ENCODE assay signal across 17 cellular contexts in the genomic region with DNA sequence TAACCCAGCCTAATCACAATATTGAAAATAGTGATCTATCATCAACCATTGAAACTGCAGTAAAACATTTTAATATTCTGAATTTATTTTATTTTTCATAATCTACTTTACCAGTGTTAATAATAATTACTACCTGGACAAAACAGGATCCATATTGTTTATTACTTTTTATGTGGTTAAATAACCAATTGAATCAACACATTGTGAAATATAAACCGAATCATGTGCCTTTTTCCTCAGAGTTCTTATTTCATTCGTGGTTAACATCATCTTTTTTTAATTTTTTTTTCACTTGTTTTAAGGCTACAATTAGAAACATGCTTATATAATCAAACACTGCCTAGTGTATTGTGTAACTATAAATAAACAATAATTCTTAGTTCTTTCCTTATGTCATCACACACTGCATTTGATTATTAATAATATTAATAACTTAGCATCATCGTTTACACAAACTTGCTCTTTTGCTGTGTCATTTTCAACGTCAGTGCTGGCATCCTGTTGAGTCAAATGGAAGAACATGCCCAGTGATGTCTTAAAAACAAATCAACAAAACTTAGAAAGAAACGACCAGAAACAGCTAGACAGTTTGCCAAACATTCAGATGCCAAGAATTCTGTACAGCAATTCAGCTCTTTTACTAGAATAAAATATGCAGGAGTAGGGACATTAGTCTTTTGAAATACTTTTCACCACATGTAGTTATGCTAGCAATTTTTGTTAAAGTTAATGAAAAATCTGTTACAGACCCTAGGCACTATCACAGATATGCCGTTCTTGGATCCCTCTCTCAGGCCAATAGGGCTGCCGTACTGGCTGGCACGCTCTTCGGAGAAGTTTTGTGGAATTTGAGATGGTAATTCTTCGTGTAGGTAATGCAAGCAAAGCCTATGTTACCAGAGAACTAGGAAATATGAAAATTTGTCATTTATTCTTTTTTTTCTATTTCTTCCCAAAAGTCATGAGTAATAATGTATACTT.
DNase-seq lines count a peak whose midpoint lies in the region; ATAC-seq, FAIRE-seq and TF ChIP-seq lines count a peak whose summit lies in the region.
"Had no signal": no experiment of that assay in that cellular context is flagged by ENCODE, and none has a peak within 500 bp of the region (broad histone marks: within the 10 kb centered on the region; RNA-seq: fewer than 3 reads in every experiment).

No MANE protein-coding gene starts in this region.

- no TSS peak for BruUV-seq in HCT116 (replicated peaks; lab: Mats Ljungman, UMichigan)

- H3K27ac ChIP-seq in HCT116 (ENCODE audit: low read depth, low read length) (no peak overlapping the region), small intestine (ENCODE audit: low read depth in 1 of 2, low read length in 1 of 2) (no peak overlapping the region)
- H3K27ac ChIP-seq: Peyer's patch, right lobe of liver, tibial artery had no signal

- TF ChIP-seq RAD21 in HCT116 (IDR thresholded peaks at IDR 0.05; ENCODE audit: low read depth), result no peak

- H3K79me2 ChIP-seq in HCT116 (ENCODE audit: insufficient read depth, low read length), result no peaks in the 10 kb centered on the region

- WGBS in small intestine, 3 donors, result 61 to 77% (median 68%) methylated on average over 10 of the region's 10 CpGs

- peak overlapping the region; percentile 38 for H2AFZ ChIP-seq in HCT116 (ENCODE audit: low read depth, low read length, poor library complexity, severe bottlenecking)

- H3K4me1 ChIP-seq in HCT116 (ENCODE audit: control insufficient read depth in 1 of 2, insufficient read depth in 2 of 2, low read length in 2 of 2) (peaks cover 13 to 19% of the 10 kb centered on the region in 2 experiments; a peak in 3 of 4 replicates), small intestine (ENCODE audit: control insufficient read depth in 2 of 2, insufficient read depth in 1 of 2, low read depth in 1 of 2, low read length in 1 of 2) (no peaks in the 10 kb centered on the region)
- H3K4me1 ChIP-seq: Peyer's patch, right lobe of liver, tibial artery had no signal

- TF ChIP-seq CTCF in HCT116 (IDR thresholded peaks at IDR 0.05 in 2 of 3, conservative IDR thresholded peaks at IDR 0.05 in 1 of 3; ENCODE audit: borderline replicate concordance in 1 of 3, insufficient read depth in 1 of 3, low read depth in 2 of 3, low read length in 2 of 3), result no peak

- no peaks in the 10 kb centered on the region for H3K9me2 ChIP-seq in HCT116 (ENCODE audit: insufficient read depth)

- CTCF ChIA-PET in HCT116 (lab: Charles Lee), result no interaction called here

- intact Hi-C loops in HCT116 (cut with micrococcal nuclease), result no loop called here

- H3K4me3 ChIP-seq in HCT116 (replicated peaks in 1 of 2; ENCODE audit: low read depth in 1 of 2, low read length in 2 of 2) (no peak overlapping the region), small intestine (ENCODE audit: low read depth in 1 of 2, low read length in 2 of 2) (no peak overlapping the region)
- H3K4me3 ChIP-seq: coronary artery, mucosa of descending colon, Peyer's patch, right lobe of liver, tibial artery had no signal

- peak; percentile 33 for FAIRE-seq in small intestine (lab: Jason Lieb, UNC)

- H3K36me3 ChIP-seq in HCT116 (ENCODE audit: control insufficient read depth in 1 of 2, insufficient read depth in 2 of 2, low read length in 2 of 2) (no peaks in the 10 kb centered on the region), small intestine (ENCODE audit: control insufficient read depth in 2 of 2, insufficient read depth in 2 of 2, low read length in 2 of 2) (no peaks in the 10 kb centered on the region)
- H3K36me3 ChIP-seq: Peyer's patch, right lobe of liver, tibial artery had no signal

- no peaks in the 10 kb centered on the region for H4K20me1 ChIP-seq in HCT116 (ENCODE audit: insufficient read depth)

- no peak for TF ChIP-seq POLR2A in HCT116 (IDR thresholded peaks at IDR 0.05; ENCODE audit: borderline replicate concordance, extremely low read depth, insufficient read depth, insufficient read length)

- DNase-seq in HCT116 (ENCODE audit: low read depth, low spot score) (no peak), astrocyte of the hippocampus (ENCODE audit: low read depth, low spot score) (peak; percentile 73), glomerular endothelial cell (ENCODE audit: extremely low read depth, low read depth, low spot score) (peak; percentile 57), small intestine (no peak), NCI-H128 (lab: John Stamatoyannopoulos, UW; ENCODE audit: unreplicated experiment) (no peak)
- DNase-seq: activated CD8-positive, alpha-beta memory T cell treated with anti-CD3 and anti-CD28 coated beads, Interleukin-2, amount 10 ng/mL, durations not matched to agents 7 days and 5 days; activated naive CD4-positive, alpha-beta T cell treated with anti-CD3 and anti-CD28 coated beads, Interleukin-2, amount 10 ng/mL, durations not matched to agents 7 days and 5 days; DMS53; hypothalamus; right lobe of liver; T1000 had no signal

- POLR2A ChIA-PET in HCT116 (lab: Charles Lee), result no interaction called here

- H3K9ac ChIP-seq in HCT116 (ENCODE audit: low read length), result no peak overlapping the region

- H3K4me2 ChIP-seq in HCT116 (ENCODE audit: low read length), result no peak overlapping the region

- H3K27me3 ChIP-seq in HCT116 (ENCODE audit: insufficient read depth, low read length), result no peaks in the 10 kb centered on the region
- no peaks in the 10 kb centered on the region for H3K27me3 ChIP-seq in small intestine (ENCODE audit: control insufficient read depth in 2 of 2, insufficient read depth in 2 of 2, low read length in 2 of 2)
- H3K27me3 ChIP-seq: Peyer's patch, right lobe of liver, tibial artery had no signal

- H3K9me3 ChIP-seq in HCT116 (ENCODE audit: control insufficient read depth in 1 of 2, insufficient read depth in 1 of 2, low read depth in 1 of 2, low read length in 2 of 2) (no peaks in the 10 kb centered on the region), small intestine (ENCODE audit: control insufficient read depth, low read depth) (no peaks in the 10 kb centered on the region)
- H3K9me3 ChIP-seq: mucosa of descending colon, Peyer's patch, right lobe of liver had no signal

- ATAC-seq in HCT116, result no peak
- no peak for ATAC-seq in GM19463 (IDR thresholded peaks at IDR 0.05; ENCODE audit: unreplicated experiment)
- ATAC-seq in GM21529 (IDR thresholded peaks at IDR 0.05; ENCODE audit: unreplicated experiment), result no peak
- ATAC-seq: activated CD8-positive, alpha-beta memory T cell treated with anti-CD3 and anti-CD28 coated beads, Interleukin-2, amount 10 ng/mL, durations not matched to agents 7 days and 5 days; mucosa of descending colon; right lobe of liver had no signal

- RAD21 ChIA-PET in HCT116 (lab: Charles Lee; ENCODE audit: low non-redundant PET in 1 of 2, low total read pairs in 2 of 2, uncharacterized antibody in 2 of 2, unreplicated experiment in 2 of 2), result no interaction called here

TF ChIP-seq in HCT116, 20 proteins besides CTCF, POLR2A, EP300 and RAD21:
- TF ChIP-seq TCF7L2 (IDR thresholded peaks at IDR 0.05; ENCODE audit: borderline replicate concordance, extremely low read depth, insufficient read depth, insufficient read length) (no peak), CEBPB (IDR thresholded peaks at IDR 0.05; ENCODE audit: low read depth) (no peak), EZH2phosphoT487 (IDR thresholded peaks at IDR 0.05; ENCODE audit: borderline replicate concordance) (no peak), CBX3 (IDR thresholded peaks at IDR 0.05; ENCODE audit: low read depth) (no peak), FOSL1 (IDR thresholded peaks at IDR 0.05; ENCODE audit: low read depth) (no peak), EGR1 (IDR thresholded peaks at IDR 0.05; ENCODE audit: low read depth) (no peak), ZNF274 (IDR thresholded peaks at IDR 0.05; ENCODE audit: low read depth, low read length) (no peak), SIN3A (IDR thresholded peaks at IDR 0.05; ENCODE audit: low read depth) (no peak), EZH2 (IDR thresholded peaks at IDR 0.05) (no peak), SP1 (IDR thresholded peaks at IDR 0.05; ENCODE audit: low read depth) (no peak), YY1 (IDR thresholded peaks at IDR 0.05; ENCODE audit: extremely low read depth, insufficient replicate concordance, low read depth, low read length) (no peak), ZFX (IDR thresholded peaks at IDR 0.05) (no peak), SRF (IDR thresholded peaks at IDR 0.05; ENCODE audit: low read depth) (no peak)
- TF ChIP-seq, protein P1, sequence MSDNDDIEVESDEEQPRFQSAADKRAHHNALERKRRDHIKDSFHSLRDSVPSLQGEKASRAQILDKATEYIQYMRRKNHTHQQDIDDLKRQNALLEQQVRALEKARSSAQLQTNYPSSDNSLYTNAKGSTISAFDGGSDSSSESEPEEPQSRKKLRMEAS (IDR thresholded peaks at IDR 0.05), result no peak
TF ChIP-seq in HCT116: peak in this region for 0.

Comparison
In these comparisons a context has a peak if more than half of its experiments do, and no peak if none do; other contexts are left out.
1. DNase-seq: peak in astrocyte of the hippocampus (single experiment) and glomerular endothelial cell (single experiment); none in HCT116 (single experiment), small intestine (single experiment) and NCI-H128 (single experiment).